Comparison of ENCODE assay signal across 1 cellular context in the genomic region with DNA sequence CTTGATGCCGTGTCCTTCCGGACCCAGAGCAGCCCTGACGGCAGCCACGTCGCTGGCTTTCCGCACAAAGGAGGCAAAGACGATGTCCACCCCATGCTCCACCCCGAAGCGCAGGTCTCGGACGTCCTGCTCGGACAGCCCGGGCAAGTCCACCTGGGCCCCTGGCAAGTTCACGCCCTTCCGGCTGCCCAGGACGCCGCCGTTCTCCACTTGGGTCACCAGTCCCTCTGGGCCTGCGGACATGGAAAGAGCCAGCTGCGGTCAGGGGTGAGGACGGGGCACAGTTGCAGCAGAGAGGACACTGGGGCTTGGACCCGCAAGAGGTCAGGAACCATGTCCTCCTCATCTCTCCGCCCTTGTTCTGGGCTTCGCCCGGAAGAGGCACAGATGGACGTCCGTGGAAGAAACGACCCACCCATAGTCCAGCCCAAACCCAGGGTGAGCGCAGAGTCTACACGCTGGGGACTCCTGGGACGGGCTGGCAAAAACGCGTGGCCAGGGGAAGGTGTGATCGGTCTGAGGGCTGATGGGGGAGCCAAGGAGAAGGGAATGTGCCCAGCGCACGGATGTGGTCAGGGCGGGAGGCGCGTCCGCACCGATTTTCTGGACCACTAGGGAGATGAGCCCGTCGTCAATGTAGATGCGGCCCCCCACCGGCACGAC.
A peak's percentile ranks its signal among the peaks of the same experiment; 100 is the strongest.
TF ChIP-seq lines count a peak whose summit lies in the region.

No MANE protein-coding gene starts in this region.

TF ChIP-seq in H1, 55 proteins besides CTCF, POLR2A, EP300 and RAD21:
- TF ChIP-seq CHD7 (IDR thresholded peaks at IDR 0.05; ENCODE audit: insufficient replicate concordance, low read length) (no peak), ATF2 (IDR thresholded peaks at IDR 0.05; ENCODE audit: low read length) (no peak), RNF2 (IDR thresholded peaks at IDR 0.05; ENCODE audit: borderline replicate concordance, low read depth, low read length, missing control alignments, poor library complexity, severe bottlenecking) (peak; percentile 14), SRF (IDR thresholded peaks at IDR 0.05; ENCODE audit: low read depth, low read length) (no peak), EZH2 (IDR thresholded peaks at IDR 0.05; ENCODE audit: low read depth, low read length, severe bottlenecking) (peak; percentile 57), SUZ12 (IDR thresholded peaks at IDR 0.05; ENCODE audit: low read length) (peak; percentile 27; the same call in 1 of the 2 replicates), SAP30 (IDR thresholded peaks at IDR 0.05; ENCODE audit: insufficient read depth, insufficient replicate concordance, low read length) (peak; percentile 20), E2F6 (IDR thresholded peaks at IDR 0.05) (peak; percentile 43)
TF ChIP-seq in H1: peak in this region for 5.
